In the genomic region with DNA sequence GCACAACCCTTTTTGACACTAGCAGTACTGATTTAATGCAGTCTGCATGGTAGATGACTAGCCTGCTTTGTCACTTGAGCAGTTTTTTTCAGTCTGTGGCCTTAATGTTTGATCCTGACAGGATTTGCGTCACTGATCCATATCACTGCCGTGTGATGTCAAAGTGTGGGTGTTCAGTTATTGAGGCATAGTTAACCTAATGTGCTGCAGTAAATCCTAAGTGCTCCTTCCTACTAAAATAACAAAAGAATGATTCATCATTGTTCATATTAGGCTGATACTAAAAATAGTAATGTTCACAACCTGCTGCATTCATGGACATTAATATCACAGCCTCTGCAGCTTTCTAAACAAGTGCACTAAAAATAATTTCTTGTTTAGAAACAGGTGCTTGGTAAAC, we compare ENCODE assay signal across 10 cellular contexts.
A peak's percentile ranks its signal among the peaks of the same experiment; 100 is the strongest.
DNase-seq lines count a peak whose midpoint lies in the region; ATAC-seq and TF ChIP-seq lines count a peak whose summit lies in the region.
"Had no signal": no experiment of that assay in that cellular context is flagged by ENCODE, and none has a peak within 500 bp of the region (broad histone marks: within the 10 kb centered on the region; RNA-seq: fewer than 3 reads in every experiment).

No MANE protein-coding gene starts in this region.

- CTCF ChIA-PET in naive thymus-derived CD4-positive, alpha-beta T cell (lab: Charles Lee) = no interaction called here
- CTCF ChIA-PET in CD8-positive, alpha-beta memory T cell (lab: Charles Lee) = no interaction called here

- no peaks in the 10 kb centered on the region for H3K36me3 Mint-ChIP-seq in effector memory CD8-positive, alpha-beta T cell (ENCODE audit: insufficient read depth)
- H3K36me3 Mint-ChIP-seq in naive thymus-derived CD4-positive, alpha-beta T cell = peaks cover 0 to 8% (median 0%) of the 10 kb centered on the region in 5 donors
- peaks cover 0 to 4% (median 3%) of the 10 kb centered on the region in 3 donors for H3K36me3 Mint-ChIP-seq in CD8-positive, alpha-beta memory T cell

- H3K27ac Mint-ChIP-seq in effector memory CD8-positive, alpha-beta T cell = peak overlapping the region; percentile 5 to 44
- H3K27ac Mint-ChIP-seq in naive thymus-derived CD4-positive, alpha-beta T cell = peak overlapping the region in 2 of 9 donors; percentile 21 to 32
- H3K27ac Mint-ChIP-seq in CD8-positive, alpha-beta memory T cell = peak overlapping the region in 1 of 8 donors; percentile 29

- H3K27me3 Mint-ChIP-seq in effector memory CD8-positive, alpha-beta T cell = no peaks in the 10 kb centered on the region
- no peaks in the 10 kb centered on the region for H3K27me3 Mint-ChIP-seq in naive thymus-derived CD4-positive, alpha-beta T cell
- H3K27me3 Mint-ChIP-seq in CD8-positive, alpha-beta memory T cell = no peaks in the 10 kb centered on the region

- no peaks in the 10 kb centered on the region for H3K36me3 ChIP-seq in naive thymus-derived CD4-positive, alpha-beta T cell (ENCODE audit: control insufficient read depth in 2 of 3, insufficient read depth in 3 of 3, low read length in 3 of 3)
- H3K36me3 ChIP-seq in CD8-positive, alpha-beta memory T cell (ENCODE audit: insufficient read depth, low read length) = no peaks in the 10 kb centered on the region

- POLR2A ChIA-PET in naive thymus-derived CD4-positive, alpha-beta T cell (lab: Charles Lee) = no interaction called here
- POLR2A ChIA-PET in CD8-positive, alpha-beta memory T cell (lab: Charles Lee) = no interaction called here

- no peak for TF ChIP-seq POLR2A in NB4 (IDR thresholded peaks at IDR 0.05; ENCODE audit: extremely low read depth, insufficient read length)

- H3K4me3 Mint-ChIP-seq in effector memory CD8-positive, alpha-beta T cell = no peak overlapping the region
- H3K4me3 Mint-ChIP-seq in naive thymus-derived CD4-positive, alpha-beta T cell = no peak overlapping the region
- H3K4me3 Mint-ChIP-seq in CD8-positive, alpha-beta memory T cell = no peak overlapping the region

- H3K9me3 ChIP-seq in naive thymus-derived CD4-positive, alpha-beta T cell (ENCODE audit: control insufficient read depth in 2 of 3, low read length in 3 of 3) = no peaks in the 10 kb centered on the region
- H3K9me3 ChIP-seq in CD8-positive, alpha-beta memory T cell (ENCODE audit: low read length) = no peaks in the 10 kb centered on the region

- intact Hi-C loops in naive thymus-derived CD4-positive, alpha-beta T cell (cut with micrococcal nuclease) = loop anchor here in 1 of 2 donors (2.0 kb wide), 1 partner anchor 183 kb away; no protein-coding TSS in a partner anchor

- no peak overlapping the region for H3K27ac ChIP-seq in naive thymus-derived CD4-positive, alpha-beta T cell (ENCODE audit: low read depth, low read length)
- no peak overlapping the region for H3K27ac ChIP-seq in CD8-positive, alpha-beta memory T cell (ENCODE audit: low read depth, low read length)
- H3K27ac ChIP-seq: KMS-11 had no signal

- H3K4me1 Mint-ChIP-seq in effector memory CD8-positive, alpha-beta T cell (ENCODE audit: low read depth in 2 of 2) = no peaks in the 10 kb centered on the region
- H3K4me1 Mint-ChIP-seq in naive thymus-derived CD4-positive, alpha-beta T cell = peaks cover under 1 to 28% (median 10%) of the 10 kb centered on the region in 7 donors
- H3K4me1 Mint-ChIP-seq in CD8-positive, alpha-beta memory T cell = peaks cover 4 to 15% (median 15%) of the 10 kb centered on the region in 3 donors

- peak; percentile 44 for DNase-seq in AG09319 (ENCODE audit: extremely low read depth, low read depth)
- peak; percentile 35 for DNase-seq in NB4 (ENCODE audit: low read depth)
- DNase-seq in effector memory CD8-positive, alpha-beta T cell = no peak
- peak in 4 of 9 donors; percentile 11 to 47 (median 32) for DNase-seq in naive thymus-derived CD4-positive, alpha-beta T cell
- DNase-seq in effector CD8-positive, alpha-beta T cell (lab: John Stamatoyannopoulos, UW) = no peak
- DNase-seq in CD8-positive, alpha-beta memory T cell = no peak
- DNase-seq in DMS114 treated with DMSO at 0.1 percent for 48 hours (lab: John Stamatoyannopoulos, UW; ENCODE audit: unreplicated experiment) = no peak
- DNase-seq: activated effector memory CD4-positive, alpha-beta T cell treated with anti-CD3 and anti-CD28 coated beads, Interleukin-2, amount 50 U/mL, for 16 hours had no signal

- no peak for TF ChIP-seq CTCF in AG09319 (IDR thresholded peaks at IDR 0.05; ENCODE audit: low read depth, low read length)
- TF ChIP-seq CTCF in NB4 (IDR thresholded peaks at IDR 0.05; ENCODE audit: low read depth, low read length) = no peak

- H3K9me3 Mint-ChIP-seq in effector memory CD8-positive, alpha-beta T cell = no peaks in the 10 kb centered on the region
- H3K9me3 Mint-ChIP-seq in naive thymus-derived CD4-positive, alpha-beta T cell = no peaks in the 10 kb centered on the region
- H3K9me3 Mint-ChIP-seq in CD8-positive, alpha-beta memory T cell = no peaks in the 10 kb centered on the region

- no peaks in the 10 kb centered on the region for H3K27me3 ChIP-seq in naive thymus-derived CD4-positive, alpha-beta T cell (ENCODE audit: control insufficient read depth in 2 of 2, insufficient read depth in 2 of 2, low read length in 2 of 2)
- H3K27me3 ChIP-seq in CD8-positive, alpha-beta memory T cell (ENCODE audit: insufficient read depth, low read length, poor library complexity, severe bottlenecking) = no peaks in the 10 kb centered on the region

- H3K4me3 ChIP-seq in NB4 (ENCODE audit: low read depth, low read length) = no peak overlapping the region
- no peak overlapping the region for H3K4me3 ChIP-seq in naive thymus-derived CD4-positive, alpha-beta T cell (ENCODE audit: low read length)
- H3K4me3 ChIP-seq in CD8-positive, alpha-beta memory T cell (ENCODE audit: low read length) = no peak overlapping the region

- H3K4me1 ChIP-seq in naive thymus-derived CD4-positive, alpha-beta T cell (ENCODE audit: control insufficient read depth in 2 of 2, insufficient read depth in 2 of 2, low read length in 2 of 2) = no peaks in the 10 kb centered on the region
- H3K4me1 ChIP-seq in CD8-positive, alpha-beta memory T cell (ENCODE audit: insufficient read depth, low read length) = no peaks in the 10 kb centered on the region

- no peak for ATAC-seq in effector memory CD8-positive, alpha-beta T cell (replicated peaks)
- ATAC-seq in naive thymus-derived CD4-positive, alpha-beta T cell = peak; percentile 48
- no peak for ATAC-seq in GM21381 (IDR thresholded peaks at IDR 0.05; ENCODE audit: unreplicated experiment)

Comparison
In these comparisons a context has a peak if more than half of its experiments do, and no peak if none do; other contexts are left out.
1. DNase-seq: peak in AG09319 (single experiment) and NB4 (single experiment); none in effector memory CD8-positive, alpha-beta T cell (0 of 3), effector CD8-positive, alpha-beta T cell (single experiment), CD8-positive, alpha-beta memory T cell (0 of 5) and DMS114 treated with DMSO at 0.1 percent for 48 hours (single experiment).